15 cellular contexts compared by ENCODE assay signal in the genomic region with DNA sequence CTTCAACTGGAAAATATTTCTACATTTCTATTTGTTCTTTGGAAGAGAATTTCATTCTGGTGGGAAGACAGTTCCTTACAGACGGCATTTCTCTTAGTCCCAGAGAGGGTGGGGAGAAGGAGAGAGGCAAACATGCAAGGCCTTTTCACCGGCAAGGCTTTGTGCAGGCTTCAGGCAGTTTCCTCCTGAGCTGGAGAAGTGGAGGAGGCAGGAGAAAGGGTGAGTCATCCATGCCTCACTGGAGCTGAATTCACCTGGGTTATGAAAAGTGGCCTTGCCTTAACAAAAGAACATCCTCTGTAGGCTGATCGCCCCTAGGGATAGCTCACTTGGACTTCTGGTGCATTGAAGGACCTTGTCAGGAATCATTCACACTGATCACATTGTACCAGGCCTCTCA.
"Had no signal": no experiment of that assay in that cellular context is flagged by ENCODE, and none has a peak within 500 bp of the region (broad histone marks: within the 10 kb centered on the region; RNA-seq: fewer than 3 reads in every experiment).

No MANE protein-coding gene starts in this region.

- H3K27me3 Mint-ChIP-seq: activated CD4-positive, alpha-beta memory T cell treated with anti-CD3 and anti-CD28 coated beads for 36 hours; activated naive CD8-positive, alpha-beta T cell treated with anti-CD3 and anti-CD28 coated beads, Interleukin-2, amount 10 ng/mL, durations not matched to agents 7 days and 5 days had no signal

- H3K79me2 ChIP-seq: parathyroid adenoma had no signal

- H3K4me1 ChIP-seq: parathyroid adenoma, right atrium auricular region, uterus had no signal

- H3K9me3 ChIP-seq: uterus had no signal

- H3K27ac Mint-ChIP-seq: activated CD4-positive, alpha-beta memory T cell treated with anti-CD3 and anti-CD28 coated beads for 36 hours; activated naive CD8-positive, alpha-beta T cell treated with anti-CD3 and anti-CD28 coated beads, Interleukin-2, amount 10 ng/mL, durations not matched to agents 7 days and 5 days had no signal

- H3K4me1 Mint-ChIP-seq: activated naive CD8-positive, alpha-beta T cell treated with anti-CD3 and anti-CD28 coated beads, Interleukin-2, amount 10 ng/mL, durations not matched to agents 7 days and 5 days had no signal

- H3K9me3 Mint-ChIP-seq: activated naive CD8-positive, alpha-beta T cell treated with anti-CD3 and anti-CD28 coated beads, Interleukin-2, amount 10 ng/mL, durations not matched to agents 7 days and 5 days had no signal

- H3K36me3 Mint-ChIP-seq: activated CD4-positive, alpha-beta memory T cell treated with anti-CD3 and anti-CD28 coated beads for 36 hours; activated naive CD8-positive, alpha-beta T cell treated with anti-CD3 and anti-CD28 coated beads, Interleukin-2, amount 10 ng/mL, durations not matched to agents 7 days and 5 days had no signal

- ATAC-seq: activated T-cell treated with anti-CD3 and anti-CD28 coated beads, Interleukin-2, amount 50 U/mL, for 4 hours; left ventricle myocardium superior had no signal

- H3K27me3 ChIP-seq: right atrium auricular region, uterus had no signal

- H3K4me3 ChIP-seq: right atrium auricular region, uterus had no signal

- H3K4me3 Mint-ChIP-seq: activated CD4-positive, alpha-beta memory T cell treated with anti-CD3 and anti-CD28 coated beads for 36 hours; activated naive CD8-positive, alpha-beta T cell treated with anti-CD3 and anti-CD28 coated beads, Interleukin-2, amount 10 ng/mL, durations not matched to agents 7 days and 5 days; activated T-cell treated with anti-CD3 and anti-CD28 coated beads, Interleukin-2, amount 50 U/mL, for 4 hours had no signal

- H3K27ac ChIP-seq: parathyroid adenoma, right atrium auricular region, uterus, VCaP had no signal

- H3K9ac ChIP-seq: parathyroid adenoma had no signal

- DNase-seq: activated CD4-positive, alpha-beta memory T cell treated with anti-CD3 and anti-CD28 coated beads for 36 hours; activated effector memory CD4-positive, alpha-beta T cell treated with anti-CD3 and anti-CD28 coated beads, Interleukin-2, amount 50 U/mL, for 16 hours; activated naive CD8-positive, alpha-beta T cell treated with anti-CD3 and anti-CD28 coated beads, Interleukin-2, amount 10 ng/mL, durations not matched to agents 7 days and 5 days; activated T-cell treated with anti-CD3 and anti-CD28 coated beads, Interleukin-2, amount 50 U/mL, for 4 hours; aorta; foreskin melanocyte; kidney; left ventricle myocardium superior; mesenchymal stem cell; small intestine; T-helper 9 cell; uterus had no signal

- H3K36me3 ChIP-seq: right atrium auricular region, uterus had no signal
